ENCODE assay signal across 1 cellular context in genomic region chrX:23838953-23839352, GRCh38.
TF ChIP-seq lines count a peak whose summit lies in the region.

No MANE protein-coding gene starts in this region.

TF ChIP-seq in GM12878, 131 proteins besides CTCF, POLR2A, EP300 and RAD21:
- TF ChIP-seq, protein P1, sequence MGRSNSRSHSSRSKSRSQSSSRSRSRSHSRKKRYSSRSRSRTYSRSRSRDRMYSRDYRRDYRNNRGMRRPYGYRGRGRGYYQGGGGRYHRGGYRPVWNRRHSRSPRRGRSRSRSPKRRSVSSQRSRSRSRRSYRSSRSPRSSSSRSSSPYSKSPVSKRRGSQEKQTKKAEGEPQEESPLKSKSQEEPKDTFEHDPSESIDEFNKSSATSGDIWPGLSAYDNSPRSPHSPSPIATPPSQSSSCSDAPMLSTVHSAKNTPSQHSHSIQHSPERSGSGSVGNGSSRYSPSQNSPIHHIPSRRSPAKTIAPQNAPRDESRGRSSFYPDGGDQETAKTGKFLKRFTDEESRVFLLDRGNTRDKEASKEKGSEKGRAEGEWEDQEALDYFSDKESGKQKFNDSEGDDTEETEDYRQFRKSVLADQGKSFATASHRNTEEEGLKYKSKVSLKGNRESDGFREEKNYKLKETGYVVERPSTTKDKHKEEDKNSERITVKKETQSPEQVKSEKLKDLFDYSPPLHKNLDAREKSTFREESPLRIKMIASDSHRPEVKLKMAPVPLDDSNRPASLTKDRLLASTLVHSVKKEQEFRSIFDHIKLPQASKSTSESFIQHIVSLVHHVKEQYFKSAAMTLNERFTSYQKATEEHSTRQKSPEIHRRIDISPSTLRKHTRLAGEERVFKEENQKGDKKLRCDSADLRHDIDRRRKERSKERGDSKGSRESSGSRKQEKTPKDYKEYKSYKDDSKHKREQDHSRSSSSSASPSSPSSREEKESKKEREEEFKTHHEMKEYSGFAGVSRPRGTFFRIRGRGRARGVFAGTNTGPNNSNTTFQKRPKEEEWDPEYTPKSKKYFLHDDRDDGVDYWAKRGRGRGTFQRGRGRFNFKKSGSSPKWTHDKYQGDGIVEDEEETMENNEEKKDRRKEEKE (IDR thresholded peaks at IDR 0.05): no peak
- TF ChIP-seq SMAD1 (IDR thresholded peaks at IDR 0.05; ENCODE audit: low read depth, partially characterized antibody) (no peak), ETV6 (conservative IDR thresholded peaks at IDR 0.05 in 1 of 2, IDR thresholded peaks at IDR 0.05 in 1 of 2; ENCODE audit: borderline replicate concordance in 1 of 2, low read depth in 1 of 2) (no peak), SPI1 (IDR thresholded peaks at IDR 0.05; ENCODE audit: borderline replicate concordance, insufficient read depth, low read depth, low read length) (peak; percentile 84)
- TF ChIP-seq, protein P2, sequence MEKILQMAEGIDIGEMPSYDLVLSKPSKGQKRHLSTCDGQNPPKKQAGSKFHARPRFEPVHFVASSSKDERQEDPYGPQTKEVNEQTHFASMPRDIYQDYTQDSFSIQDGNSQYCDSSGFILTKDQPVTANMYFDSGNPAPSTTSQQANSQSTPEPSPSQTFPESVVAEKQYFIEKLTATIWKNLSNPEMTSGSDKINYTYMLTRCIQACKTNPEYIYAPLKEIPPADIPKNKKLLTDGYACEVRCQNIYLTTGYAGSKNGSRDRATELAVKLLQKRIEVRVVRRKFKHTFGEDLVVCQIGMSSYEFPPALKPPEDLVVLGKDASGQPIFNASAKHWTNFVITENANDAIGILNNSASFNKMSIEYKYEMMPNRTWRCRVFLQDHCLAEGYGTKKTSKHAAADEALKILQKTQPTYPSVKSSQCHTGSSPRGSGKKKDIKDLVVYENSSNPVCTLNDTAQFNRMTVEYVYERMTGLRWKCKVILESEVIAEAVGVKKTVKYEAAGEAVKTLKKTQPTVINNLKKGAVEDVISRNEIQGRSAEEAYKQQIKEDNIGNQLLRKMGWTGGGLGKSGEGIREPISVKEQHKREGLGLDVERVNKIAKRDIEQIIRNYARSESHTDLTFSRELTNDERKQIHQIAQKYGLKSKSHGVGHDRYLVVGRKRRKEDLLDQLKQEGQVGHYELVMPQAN (conservative IDR thresholded peaks at IDR 0.05): no peak
